In genomic region chr2:20624884-20625485, GRCh38 we compare ENCODE assay signal across 2 cellular contexts.
TF ChIP-seq lines count a peak whose summit lies in the region.

No MANE protein-coding gene starts in this region.

TF ChIP-seq in SK-N-SH, 30 proteins besides CTCF, POLR2A, EP300 and RAD21 (continued from another document):
- no peak for TF ChIP-seq IRF3 (IDR thresholded peaks at IDR 0.05; ENCODE audit: low read depth, low read length)
- no peak for TF ChIP-seq SMC3 (IDR thresholded peaks at IDR 0.05; ENCODE audit: low read depth, low read length)
- no peak for TF ChIP-seq PBX3 (IDR thresholded peaks at IDR 0.05)
- no peak for TF ChIP-seq CHD2 (IDR thresholded peaks at IDR 0.05; ENCODE audit: low read length, partially characterized antibody)
- TF ChIP-seq MAX (IDR thresholded peaks at IDR 0.05; ENCODE audit: low read depth), result no peak
- TF ChIP-seq YY1 (IDR thresholded peaks at IDR 0.05; ENCODE audit: low read depth), result no peak
- TF ChIP-seq USF2 (IDR thresholded peaks at IDR 0.05; ENCODE audit: borderline replicate concordance, low read depth, low read length), result no peak
- TF ChIP-seq MXI1 (IDR thresholded peaks at IDR 0.05; ENCODE audit: low read depth, low read length), result no peak
- TF ChIP-seq RXRA (IDR thresholded peaks at IDR 0.05; ENCODE audit: borderline replicate concordance, low read depth), result no peak
- no peak for TF ChIP-seq ELF1 (IDR thresholded peaks at IDR 0.05)
- TF ChIP-seq FOSL2 (IDR thresholded peaks at IDR 0.05; ENCODE audit: borderline replicate concordance, low read depth), result no peak
- no peak for TF ChIP-seq NFIC (IDR thresholded peaks at IDR 0.05; ENCODE audit: borderline replicate concordance)
- no peak for TF ChIP-seq USF1 (IDR thresholded peaks at IDR 0.05; ENCODE audit: borderline replicate concordance, low read depth)
- TF ChIP-seq MEF2A (IDR thresholded peaks at IDR 0.05; ENCODE audit: borderline replicate concordance, low read depth), result no peak
- TF ChIP-seq GABPA (IDR thresholded peaks at IDR 0.05; ENCODE audit: low read depth), result no peak

TF ChIP-seq in SK-N-SH treated with all-trans-retinoic acid at 6 μM for 48 hours, 23 proteins besides CTCF, POLR2A, EP300 and RAD21 (continued from another document):
- TF ChIP-seq CSRNP3 (CRISPR knock-in tag; IDR thresholded peaks at IDR 0.05), result no peak
- no peak for TF ChIP-seq ZFP30 (CRISPR knock-in tag; IDR thresholded peaks at IDR 0.05)
- no peak for TF ChIP-seq POU6F1 (CRISPR knock-in tag; IDR thresholded peaks at IDR 0.05; ENCODE audit: borderline replicate concordance, low read depth)
- TF ChIP-seq BACH2 (CRISPR knock-in tag; IDR thresholded peaks at IDR 0.05; ENCODE audit: borderline replicate concordance), result no peak
- TF ChIP-seq TOX (CRISPR knock-in tag; IDR thresholded peaks at IDR 0.05; ENCODE audit: borderline replicate concordance), result no peak
- no peak for TF ChIP-seq TCF4 (CRISPR knock-in tag; IDR thresholded peaks at IDR 0.05; ENCODE audit: borderline replicate concordance)
- no peak for TF ChIP-seq ESRRG (CRISPR knock-in tag; IDR thresholded peaks at IDR 0.05)
- no peak for TF ChIP-seq RARB (CRISPR knock-in tag; IDR thresholded peaks at IDR 0.05)
- TF ChIP-seq CSDC2 (CRISPR knock-in tag; IDR thresholded peaks at IDR 0.05), result no peak
- TF ChIP-seq ZC3H10 (CRISPR knock-in tag; IDR thresholded peaks at IDR 0.05), result no peak
- no peak for TF ChIP-seq OSR1 (CRISPR knock-in tag; IDR thresholded peaks at IDR 0.05)
- TF ChIP-seq PATZ1 (CRISPR knock-in tag; IDR thresholded peaks at IDR 0.05; ENCODE audit: borderline replicate concordance), result no peak
- no peak for TF ChIP-seq ARNTL (CRISPR knock-in tag; IDR thresholded peaks at IDR 0.05; ENCODE audit: borderline replicate concordance, low read depth)
- no peak for TF ChIP-seq GLIS3 (CRISPR knock-in tag; IDR thresholded peaks at IDR 0.05)
- TF ChIP-seq PPARA (CRISPR knock-in tag; IDR thresholded peaks at IDR 0.05; ENCODE audit: borderline replicate concordance), result no peak
